In the genomic region with DNA sequence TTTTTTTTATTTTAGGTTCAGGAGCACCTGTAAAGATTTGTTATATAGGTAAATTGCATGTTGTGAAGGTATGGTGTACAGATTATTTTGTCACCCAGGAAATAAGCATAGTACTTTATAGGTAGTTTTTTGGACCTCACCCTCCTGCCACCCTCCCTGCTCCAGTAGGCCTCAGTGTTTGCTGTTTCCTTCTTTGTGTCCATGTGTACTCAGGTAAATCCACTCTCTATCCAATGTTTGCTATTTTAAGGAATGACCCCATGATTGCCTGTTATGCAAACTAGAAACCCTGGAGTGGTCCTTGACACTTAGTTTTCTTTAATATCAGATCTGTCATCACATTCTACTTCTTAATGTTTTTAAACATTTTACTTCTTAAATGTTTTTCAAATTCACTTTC, we compare ENCODE assay signal across 19 cellular contexts. TPM values are rescaled to one million over a fixed set of nuclear protein-coding genes. Genes with fewer than 3 reads are reported as not detected.
A peak's percentile ranks its signal among the peaks of the same experiment; 100 is the strongest.
DNase-seq lines count a peak whose midpoint lies in the region; ATAC-seq and TF ChIP-seq lines count a peak whose summit lies in the region.
"Had no signal": no experiment of that assay in that cellular context is flagged by ENCODE, and none has a peak within 500 bp of the region (broad histone marks: within the 10 kb centered on the region; RNA-seq: fewer than 3 reads in every experiment).

No MANE protein-coding gene starts in this region.

- DNase-seq in NCI-H510A treated with DMSO at 0.1 percent for 48 hours (lab: John Stamatoyannopoulos, UW): peak; percentile 22
- DNase-seq in NCI-H510A (lab: John Stamatoyannopoulos, UW): no peak
- DNase-seq in COLO668 (lab: John Stamatoyannopoulos, UW; ENCODE audit: unreplicated experiment): peak; percentile 13
- peak; percentile 17 for DNase-seq in NCI-H526 treated with DMSO at 0.1 percent for 48 hours (lab: John Stamatoyannopoulos, UW)
- no peak for DNase-seq in right lobe of liver
- no peak for DNase-seq in G401 (ENCODE audit: low spot score)
- DNase-seq in NCI-H146 (lab: John Stamatoyannopoulos, UW): no peak
- DNase-seq in anterior cingulate cortex (lab: John Stamatoyannopoulos, UW): no peak
- DNase-seq: AML-193; C1 segment of cervical spinal cord; Calu3; CD8-positive, alpha-beta T cell; EL; Kasumi-1; MG63; NCI-H1417; NCI-H187; NCI-H226; Right ventricle myocardium superior had no signal

- H3K27me3 ChIP-seq in right lobe of liver: no peaks in the 10 kb centered on the region
- H3K27me3 ChIP-seq: MG63 had no signal

- H3K27ac ChIP-seq in right lobe of liver: no peak overlapping the region

- no peaks in the 10 kb centered on the region for H3K36me3 ChIP-seq in right lobe of liver
- H3K36me3 ChIP-seq: MG63 had no signal

- H3K9me3 ChIP-seq in right lobe of liver: no peaks in the 10 kb centered on the region
- H3K9me3 ChIP-seq: MG63 had no signal

- ATAC-seq in right lobe of liver: peak; percentile 11 to 41 (median 26)
- ATAC-seq: CD8-positive, alpha-beta T cell had no signal

- peaks cover 0 to 27% (median 7%) of the 10 kb centered on the region in 4 donors for H3K4me1 ChIP-seq in right lobe of liver

- intact Hi-C loops in right lobe of liver (cut with DNase I): no loop called here

- H3K4me3 ChIP-seq in right lobe of liver: no peak overlapping the region
- H3K4me3 ChIP-seq: MG63 had no signal

- TF ChIP-seq POLR2A in right lobe of liver (IDR thresholded peaks at IDR 0.05): no peak

- in situ Hi-C loops in G401 (cut with HindIII; ENCODE audit: low sequenced_read_pairs): no loop called here

- TF ChIP-seq CTCF in right lobe of liver (IDR thresholded peaks at IDR 0.05): no peak

RNA-seq across cellular contexts. Expression of gene LHX9, which starts 33.9 kb away (rescaled TPM):
- total RNA-seq in right lobe of liver: 1 to 10 TPM in 2 of 6 experiments, under 1 TPM in 3, not detected in 1; 0.12 to 1.9 (median 0.81) TPM
- total RNA-seq in G401 (2014; rRNA removed; shearing (Covaris generic)): not detected in 2 replicates
- total RNA-seq: CD8-positive, alpha-beta T cell had no signal

RNA-seq across cellular contexts. Expression of gene C1orf53, which starts 48.7 kb away (rescaled TPM):
- 1 to 10 TPM; 4.0 to 8.9 (median 6.2) TPM for total RNA-seq in right lobe of liver
- 0.49 and 1.1 TPM in 2 replicates for total RNA-seq in G401 (2014; rRNA removed; shearing (Covaris generic))
- total RNA-seq: CD8-positive, alpha-beta T cell had no signal

Comparison
In these comparisons a context has a peak if more than half of its experiments do, and no peak if none do; other contexts are left out.
1. DNase-seq: peak in NCI-H510A treated with DMSO at 0.1 percent for 48 hours (single experiment), COLO668 (single experiment) and NCI-H526 treated with DMSO at 0.1 percent for 48 hours (single experiment); none in NCI-H510A (single experiment), right lobe of liver (0 of 3), G401 (single experiment), NCI-H146 (single experiment) and anterior cingulate cortex (0 of 58).